ENCODE assay signal across 8 cellular contexts in genomic region chr4:15479089-15479912, GRCh38. TPM values are rescaled to one million over a fixed set of nuclear protein-coding genes. Genes with fewer than 3 reads are reported as not detected.
DNase-seq lines count a peak whose midpoint lies in the region; ATAC-seq lines count a peak whose summit lies in the region.

No MANE protein-coding gene starts in this region.

- DNase-seq in C1 segment of cervical spinal cord (lab: John Stamatoyannopoulos, UW), result peak; percentile 6 to 90 (median 74)
- peak; percentile 56 for DNase-seq in H7
- DNase-seq in NCI-H226, result peak; percentile 58
- peak; percentile 31 for DNase-seq in left cardiac atrium
- DNase-seq in pons (ENCODE audit: low spot score), result peak; percentile 94

- H3K4me3 ChIP-seq in H7 (ENCODE audit: insufficient read depth, low read depth, low read length), result peak overlapping the region; percentile 46

- H3K27ac ChIP-seq in angular gyrus (ENCODE audit: low read depth, low read length), result peak overlapping the region; percentile 92

- ATAC-seq in left cardiac atrium, result peak; percentile 90 to 91
- ATAC-seq in HG03565 (IDR thresholded peaks at IDR 0.05; ENCODE audit: unreplicated experiment), result no peak
- ATAC-seq in GM21390 (IDR thresholded peaks at IDR 0.05; ENCODE audit: unreplicated experiment), result no peak

- H3K36me3 ChIP-seq in H7 (replicated peaks; ENCODE audit: control insufficient read depth, insufficient read depth, low read length), result no peaks in the 10 kb centered on the region

- intact Hi-C loops in left cardiac atrium (cut with DNase I), result loop anchor here in 1 of 2 donors (2.0 to 5.0 kb wide), 2 partner anchors 173 to 478 kb away; no protein-coding TSS in a partner anchor

- H3K27me3 ChIP-seq in H7 (ENCODE audit: control insufficient read depth, insufficient read depth, low read length), result no peaks in the 10 kb centered on the region

RNA-seq across cellular contexts. Expression of gene CC2D2A, which starts 9.6 kb away (rescaled TPM):
- total RNA-seq in H7 (2014; rRNA removed; shearing (Covaris generic)), result 9.6 and 12.9 TPM in 2 replicates
- 10 to 100 TPM in 1 of 2 donors, 1 to 10 TPM in 1; 7.0 to 12.9 TPM for total RNA-seq in left cardiac atrium

RNA-seq across cellular contexts. Expression of gene C1QTNF7, which starts 51.5 kb away (rescaled TPM):
- total RNA-seq in H7 (2014; rRNA removed; shearing (Covaris generic)), result 0.07 TPM in 1 of 2 replicates, not detected in the other
- total RNA-seq in left cardiac atrium, result 1 to 10 TPM; 1.9 to 7.4 TPM

Comparison
In these comparisons a context has a peak if more than half of its experiments do, and no peak if none do; other contexts are left out.
1. DNase-seq: peak in every context shown above with its lines; median percentile 94 in pons; 74 in C1 segment of cervical spinal cord; 58 in NCI-H226; 56 in H7; 31 in left cardiac atrium.
2. ATAC-seq: peak in left cardiac atrium (2 of 2); none in HG03565 (single experiment) and GM21390 (single experiment).